ENCODE assay signal across 3 cellular contexts in genomic region chr20:63420359-63421093, GRCh38.
TF ChIP-seq lines count a peak whose summit lies in the region.

No MANE protein-coding gene starts in this region.

TF ChIP-seq in HepG2, 621 proteins besides CTCF, POLR2A, EP300 and RAD21:
- TF ChIP-seq EZH2 (conservative IDR thresholded peaks at IDR 0.05; ENCODE audit: low read depth, low read length), result peak; percentile 98
- no peak for TF ChIP-seq ZBTB4 (CRISPR knock-in tag; IDR thresholded peaks at IDR 0.05; ENCODE audit: borderline replicate concordance)

TF ChIP-seq in IMR-90, 13 proteins besides CTCF, POLR2A, EP300 and RAD21:
- TF ChIP-seq CEBPB (IDR thresholded peaks at IDR 0.05; ENCODE audit: low read depth, low read length), result no peak
- TF ChIP-seq RFX5 (IDR thresholded peaks at IDR 0.05; ENCODE audit: low read depth, low read length), result no peak
- TF ChIP-seq CHD1 (IDR thresholded peaks at IDR 0.05; ENCODE audit: low read depth, low read length), result no peak
- TF ChIP-seq, protein P1, sequence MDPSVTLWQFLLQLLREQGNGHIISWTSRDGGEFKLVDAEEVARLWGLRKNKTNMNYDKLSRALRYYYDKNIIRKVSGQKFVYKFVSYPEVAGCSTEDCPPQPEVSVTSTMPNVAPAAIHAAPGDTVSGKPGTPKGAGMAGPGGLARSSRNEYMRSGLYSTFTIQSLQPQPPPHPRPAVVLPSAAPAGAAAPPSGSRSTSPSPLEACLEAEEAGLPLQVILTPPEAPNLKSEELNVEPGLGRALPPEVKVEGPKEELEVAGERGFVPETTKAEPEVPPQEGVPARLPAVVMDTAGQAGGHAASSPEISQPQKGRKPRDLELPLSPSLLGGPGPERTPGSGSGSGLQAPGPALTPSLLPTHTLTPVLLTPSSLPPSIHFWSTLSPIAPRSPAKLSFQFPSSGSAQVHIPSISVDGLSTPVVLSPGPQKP (IDR thresholded peaks at IDR 0.05; ENCODE audit: borderline replicate concordance, low read depth, low read length), result no peak
- TF ChIP-seq USF2 (IDR thresholded peaks at IDR 0.05; ENCODE audit: low read depth, low read length), result no peak
- TF ChIP-seq RCOR1 (IDR thresholded peaks at IDR 0.05; ENCODE audit: insufficient replicate concordance, low read length), result no peak
- TF ChIP-seq MAFK (IDR thresholded peaks at IDR 0.05; ENCODE audit: low read depth, low read length), result no peak
- no peak for TF ChIP-seq FOS (IDR thresholded peaks at IDR 0.05; ENCODE audit: low read depth, low read length)
- no peak for TF ChIP-seq NFE2L2 (IDR thresholded peaks at IDR 0.05; ENCODE audit: low read depth, low read length)
- no peak for TF ChIP-seq MAZ (IDR thresholded peaks at IDR 0.05; ENCODE audit: borderline replicate concordance, low read depth, low read length)
- no peak for TF ChIP-seq BHLHE40 (IDR thresholded peaks at IDR 0.05; ENCODE audit: low read depth, low read length)
- TF ChIP-seq MXI1 (IDR thresholded peaks at IDR 0.05; ENCODE audit: borderline replicate concordance, low read depth, low read length), result no peak
- TF ChIP-seq SMC3 (IDR thresholded peaks at IDR 0.05; ENCODE audit: low read depth, low read length), result no peak
TF ChIP-seq in IMR-90: peak in this region for 0.

TF ChIP-seq in H1, 55 proteins besides CTCF, POLR2A, EP300 and RAD21:
- TF ChIP-seq HDAC2 (IDR thresholded peaks at IDR 0.05; ENCODE audit: borderline replicate concordance in 1 of 2, low read depth in 2 of 2, low read length in 2 of 2) (no peak), TBP (IDR thresholded peaks at IDR 0.05; ENCODE audit: low read depth, low read length) (no peak), ASH2L (IDR thresholded peaks at IDR 0.05; ENCODE audit: low read length) (no peak), GABPA (IDR thresholded peaks at IDR 0.05; ENCODE audit: borderline replicate concordance, insufficient read depth, low read length) (no peak)
TF ChIP-seq in H1: peak in this region for 0.
